ENCODE assay signal across 12 cellular contexts in the genomic region with DNA sequence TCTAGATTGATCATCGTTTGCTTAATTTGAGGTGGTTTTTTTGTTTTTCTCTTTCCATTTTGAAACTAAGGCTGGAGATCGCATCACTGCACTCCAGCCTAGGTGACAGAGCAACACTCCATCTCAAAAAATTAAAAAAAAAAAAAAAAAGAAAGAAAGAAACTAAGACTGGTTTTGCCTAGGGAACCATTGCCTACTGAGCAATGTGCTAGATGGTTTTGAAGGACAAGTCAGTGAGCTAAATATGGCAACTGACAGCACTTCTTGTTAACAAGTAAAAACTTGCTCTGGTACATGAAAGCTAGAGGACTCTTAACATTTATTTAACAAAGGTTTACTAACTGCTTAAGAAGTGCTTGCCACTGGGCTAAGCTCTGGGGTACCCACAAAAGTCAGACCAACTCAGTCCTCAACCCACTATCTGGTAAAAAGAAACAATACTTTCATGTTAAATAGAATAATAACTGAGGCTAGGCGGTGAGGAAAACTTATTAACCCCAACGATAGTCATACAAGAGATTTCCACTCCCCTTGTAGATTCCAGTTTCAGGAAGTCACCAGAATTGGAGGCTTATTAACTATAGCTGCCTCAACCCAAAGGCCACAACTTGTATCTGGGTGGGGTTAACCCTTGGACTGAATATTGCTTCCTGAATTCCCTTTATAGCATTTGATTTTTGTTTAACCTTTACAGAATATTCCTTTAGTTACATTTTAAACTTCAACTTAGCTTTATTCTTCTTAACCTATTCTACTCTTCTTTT.
DNase-seq lines count a peak whose midpoint lies in the region; ATAC-seq, FAIRE-seq and TF ChIP-seq lines count a peak whose summit lies in the region.
"Had no signal": no experiment of that assay in that cellular context is flagged by ENCODE, and none has a peak within 500 bp of the region (broad histone marks: within the 10 kb centered on the region; RNA-seq: fewer than 3 reads in every experiment).

No MANE protein-coding gene starts in this region.

- intact Hi-C loops in activated CD4-positive, alpha-beta T cell treated with anti-CD3 and anti-CD28 coated beads, Interleukin-2, amount 10 ng/mL, durations not matched to agents 24 days and 14 days (cut with micrococcal nuclease): no loop called here
- intact Hi-C loops in Caco-2 (cut with micrococcal nuclease; ENCODE audit: unreplicated experiment): loop anchor here (5.0 kb wide), 1 partner anchor 46 kb away; no protein-coding TSS in a partner anchor

- H3K4me3 ChIP-seq in Caco-2 (ENCODE audit: low read depth, low read length): no peak overlapping the region

- H3K4me1 ChIP-seq in Caco-2: peaks cover 13% of the 10 kb centered on the region

- H3K9me3 ChIP-seq in Caco-2: no peaks in the 10 kb centered on the region

- H3K27ac Mint-ChIP-seq in central memory CD8-positive, alpha-beta T cell (ENCODE audit: low read depth): peak overlapping the region; percentile 27
- H3K27ac Mint-ChIP-seq in activated CD4-positive, alpha-beta T cell treated with anti-CD3 and anti-CD28 coated beads, Interleukin-2, amount 10 ng/mL, durations not matched to agents 24 days and 14 days: no peak overlapping the region
- H3K27ac Mint-ChIP-seq in Caco-2 (ENCODE audit: unreplicated experiment): no peak overlapping the region
- H3K27ac Mint-ChIP-seq: nephron progenitor cell had no signal

- DNase-seq in central memory CD8-positive, alpha-beta T cell (ENCODE audit: low spot score in 2 of 2): no peak
- DNase-seq in myocyte (ENCODE audit: low read depth) (peak; percentile 77), RCC 7860 (ENCODE audit: low spot score) (no peak), Caco-2 (no peak), NCI-H1105 (lab: John Stamatoyannopoulos, UW) (no peak)
- no peak for DNase-seq in activated CD4-positive, alpha-beta T cell treated with anti-CD3 and anti-CD28 coated beads, Interleukin-2, amount 10 ng/mL, durations not matched to agents 24 days and 14 days
- DNase-seq: activated CD4-positive, alpha-beta T cell treated with anti-CD3 and anti-CD28 coated beads for 1 hour; nephron progenitor cell; SIG-M5; stimulated activated CD4-positive, alpha-beta T cell treated with anti-CD3 and anti-CD28 coated beads, Interleukin-12 subunit alpha, Interleukin-12 subunit beta, amount 100 ng/mL, for 4 hours had no signal

- peaks cover 39% of the 10 kb centered on the region for H3K4me1 Mint-ChIP-seq in central memory CD8-positive, alpha-beta T cell
- peaks cover 15% of the 10 kb centered on the region for H3K4me1 Mint-ChIP-seq in activated CD4-positive, alpha-beta T cell treated with anti-CD3 and anti-CD28 coated beads, Interleukin-2, amount 10 ng/mL, durations not matched to agents 24 days and 14 days
- no peaks in the 10 kb centered on the region for H3K4me1 Mint-ChIP-seq in Caco-2 (ENCODE audit: low read depth, unreplicated experiment)
- H3K4me1 Mint-ChIP-seq: nephron progenitor cell had no signal

- no peaks in the 10 kb centered on the region for H3K27me3 Mint-ChIP-seq in central memory CD8-positive, alpha-beta T cell
- no peaks in the 10 kb centered on the region for H3K27me3 Mint-ChIP-seq in activated CD4-positive, alpha-beta T cell treated with anti-CD3 and anti-CD28 coated beads, Interleukin-2, amount 10 ng/mL, durations not matched to agents 24 days and 14 days
- no peaks in the 10 kb centered on the region for H3K27me3 Mint-ChIP-seq in Caco-2 (ENCODE audit: insufficient read depth, unreplicated experiment)

- H3K27me3 ChIP-seq in Caco-2 (replicated peaks; ENCODE audit: control insufficient read depth, insufficient read depth, low read length): no peaks in the 10 kb centered on the region

- ATAC-seq in GM18498 (IDR thresholded peaks at IDR 0.05; ENCODE audit: unreplicated experiment) (peak; percentile 69), HG03159 (IDR thresholded peaks at IDR 0.05; ENCODE audit: unreplicated experiment) (peak; percentile 40)
- no peak for ATAC-seq in central memory CD8-positive, alpha-beta T cell (replicated peaks; ENCODE audit: extremely low read depth, poor library complexity, severe bottlenecking)

- H3K9me3 Mint-ChIP-seq in central memory CD8-positive, alpha-beta T cell: peaks cover 6% of the 10 kb centered on the region
- peaks cover 8% of the 10 kb centered on the region for H3K9me3 Mint-ChIP-seq in activated CD4-positive, alpha-beta T cell treated with anti-CD3 and anti-CD28 coated beads, Interleukin-2, amount 10 ng/mL, durations not matched to agents 24 days and 14 days
- no peaks in the 10 kb centered on the region for H3K9me3 Mint-ChIP-seq in Caco-2 (ENCODE audit: unreplicated experiment)
- H3K9me3 Mint-ChIP-seq: nephron progenitor cell had no signal

- FAIRE-seq in RCC 7860 (lab: Jason Lieb, UNC): no peak

- BruUV-seq in Caco-2 (replicated peaks; lab: Mats Ljungman, UMichigan): no TSS peak

- peaks cover 2% of the 10 kb centered on the region for H3K36me3 Mint-ChIP-seq in central memory CD8-positive, alpha-beta T cell (ENCODE audit: insufficient read depth)
- peaks cover 15% of the 10 kb centered on the region for H3K36me3 Mint-ChIP-seq in activated CD4-positive, alpha-beta T cell treated with anti-CD3 and anti-CD28 coated beads, Interleukin-2, amount 10 ng/mL, durations not matched to agents 24 days and 14 days (ENCODE audit: low read depth)
- no peaks in the 10 kb centered on the region for H3K36me3 Mint-ChIP-seq in Caco-2 (ENCODE audit: insufficient read depth, unreplicated experiment)

- CTCF ChIA-PET in Caco-2 (lab: Charles Lee): no interaction called here

- no peak overlapping the region for H3K4me3 Mint-ChIP-seq in central memory CD8-positive, alpha-beta T cell
- H3K4me3 Mint-ChIP-seq in activated CD4-positive, alpha-beta T cell treated with anti-CD3 and anti-CD28 coated beads, Interleukin-2, amount 10 ng/mL, durations not matched to agents 24 days and 14 days: no peak overlapping the region
- H3K4me3 Mint-ChIP-seq in Caco-2 (ENCODE audit: unreplicated experiment): no peak overlapping the region
- H3K4me3 Mint-ChIP-seq: nephron progenitor cell had no signal

- POLR2A ChIA-PET in Caco-2 (lab: Charles Lee): interaction anchor here (0.5 kb wide), 1 partner anchor 326 kb away, joined by 3 read pairs; no protein-coding TSS in a partner anchor

- no peak for TF ChIP-seq CTCF in Caco-2 (IDR thresholded peaks at IDR 0.05; ENCODE audit: insufficient read depth in 1 of 2, low read depth in 1 of 2, low read length in 1 of 2, severe bottlenecking in 1 of 2, unreplicated experiment in 1 of 2)

- no peaks in the 10 kb centered on the region for H3K36me3 ChIP-seq in Caco-2 (ENCODE audit: control insufficient read depth, insufficient read depth, low read length)
